8 cellular contexts compared by ENCODE assay signal in genomic region chr15:56733131-56734012, GRCh38. TPM values are rescaled to one million over a fixed set of nuclear protein-coding genes. Genes with fewer than 3 reads are reported as not detected.
DNase-seq lines count a peak whose midpoint lies in the region; ATAC-seq and TF ChIP-seq lines count a peak whose summit lies in the region.

Gene ZNF280D, minus strand, starts transcription at chr15:56733509. Its CDS starts 26,400 bp downstream, at chr15:56707109.

- H3K27ac ChIP-seq in adrenal gland = peak within 1 kb of the TSS; percentile 81 to 100 (median 99)
- peak within 1 kb of the TSS; percentile 96 to 99 (median 98) for H3K27ac ChIP-seq in heart right ventricle
- peak within 1 kb of the TSS; percentile 92 for H3K27ac ChIP-seq in psoas muscle
- peak within 1 kb of the TSS; percentile 97 for H3K27ac ChIP-seq in urinary bladder (ENCODE audit: low read depth)

- intact Hi-C loops in T-helper 1 cell treated with Interleukin-12 subunit alpha and Interleukin-12 subunit beta and Interleukin-4 antibody, amounts not matched to agents 30 ng/mL and 1 ng/mL, for 36 hours (cut with micrococcal nuclease) = loop anchor here (1.0 to 10.0 kb wide), 7 partner anchors 8 to 1469 kb away; partner anchors contain the start of gene TCF12
- intact Hi-C loops in adrenal gland (cut with DNase I) = loop anchor here in 1 of 2 donors (10.0 kb wide), 1 partner anchor 99 kb away; no protein-coding TSS in a partner anchor
- intact Hi-C loops in heart right ventricle (cut with DNase I) = loop anchor here in 3 of 10 donors (5.0 to 10.0 kb wide), 3 partner anchors 79 to 154 kb away; no protein-coding TSS in a partner anchor
- intact Hi-C loops in psoas muscle (cut with DNase I) = loop anchor here in 1 of 2 donors (2.0 kb wide), 1 partner anchor 65 kb away; no protein-coding TSS in a partner anchor

- 9 to 25% (median 15%) methylated on average over 44 to 101 of the region's 101 CpGs for WGBS in adrenal gland, 4 donors
- 6 to 8% methylated on average over 95 to 101 of the region's 101 CpGs for WGBS in heart right ventricle, 2 donors
- 6 to 13% (median 8%) methylated on average over 52 to 101 of the region's 101 CpGs for WGBS in psoas muscle, 3 donors
- WGBS in urinary bladder = 9% methylated on average over 101 of the region's 101 CpGs

- H3K4me3 ChIP-seq in GM12864 (ENCODE audit: low read depth, low read length) = peak within 1 kb of the TSS; percentile 63
- H3K4me3 ChIP-seq in adrenal gland = peak within 1 kb of the TSS; percentile 1 to 81 (median 41)
- H3K4me3 ChIP-seq in heart right ventricle = peak within 1 kb of the TSS; percentile 63 to 76 (median 69)
- H3K4me3 ChIP-seq in psoas muscle = peak within 1 kb of the TSS; percentile 81
- H3K4me3 ChIP-seq in urinary bladder (ENCODE audit: low read depth, low read length) = peak within 1 kb of the TSS; percentile 77

- peak; percentile 57 to 81 for TF ChIP-seq POLR2A in adrenal gland (IDR thresholded peaks at IDR 0.05)

- ATAC-seq in HG02642 (IDR thresholded peaks at IDR 0.05; ENCODE audit: poor library complexity, unreplicated experiment) (peak; percentile 86), heart right ventricle (peak; percentile 94 to 97 (median 96)), psoas muscle (peak; percentile 90 to 95 (median 94))

- no peak for TF ChIP-seq CTCF in GM12864 (IDR thresholded peaks at IDR 0.05; ENCODE audit: low read depth, low read length, missing control alignments)
- no peak for TF ChIP-seq CTCF in adrenal gland (IDR thresholded peaks at IDR 0.05)
- no peak for TF ChIP-seq CTCF in heart right ventricle (IDR thresholded peaks at IDR 0.05)
- no peak for TF ChIP-seq CTCF in psoas muscle (IDR thresholded peaks at IDR 0.05)

- peaks cover 25 to 49% of the 10 kb centered on the region in 2 donors for H3K4me1 ChIP-seq in adrenal gland (replicated peaks in 1 of 2)
- peaks cover 0 to 62% (median 35%) of the 10 kb centered on the region in 9 donors for H3K4me1 ChIP-seq in heart right ventricle
- peaks cover 32% of the 10 kb centered on the region for H3K4me1 ChIP-seq in psoas muscle
- peaks cover 2% of the 10 kb centered on the region for H3K4me1 ChIP-seq in urinary bladder (ENCODE audit: insufficient read depth)

- H3K9me3 ChIP-seq in adrenal gland (replicated peaks in 1 of 3) (no peaks in the 10 kb centered on the region), heart right ventricle (peaks cover 0 to 10% (median 0%) of the 10 kb centered on the region in 11 donors), psoas muscle (no peaks in the 10 kb centered on the region)

- no peaks in the 10 kb centered on the region for H3K27me3 ChIP-seq in adrenal gland
- H3K27me3 ChIP-seq in heart right ventricle = no peaks in the 10 kb centered on the region
- no peaks in the 10 kb centered on the region for H3K27me3 ChIP-seq in psoas muscle (ENCODE audit: insufficient read depth in 3 of 3, low read length in 2 of 3)

- H3K36me3 ChIP-seq in adrenal gland (replicated peaks in 1 of 2) = no peaks in the 10 kb centered on the region
- no peaks in the 10 kb centered on the region for H3K36me3 ChIP-seq in heart right ventricle
- H3K36me3 ChIP-seq in psoas muscle (ENCODE audit: insufficient read depth in 1 of 2, low read depth in 1 of 2) = no peaks in the 10 kb centered on the region
- no peaks in the 10 kb centered on the region for H3K36me3 ChIP-seq in urinary bladder (ENCODE audit: insufficient read depth)

- peak; percentile 57 for DNase-seq in GM12864 (ENCODE audit: low read depth)
- DNase-seq in NCI-H1417 (lab: John Stamatoyannopoulos, UW) = peak; percentile 67 to 99 (median 96)
- peak; percentile 92 to 96 (median 93) for DNase-seq in adrenal gland
- peak; percentile 93 for DNase-seq in heart right ventricle
- DNase-seq in psoas muscle = peak; percentile 92 to 95

RNA-seq across cellular contexts. Expression of gene ZNF280D, which starts in this region (rescaled TPM):
- 36.7 and 36.8 TPM in 2 replicates for total RNA-seq in T-helper 1 cell treated with Interleukin-12 subunit alpha and Interleukin-12 subunit beta and Interleukin-4 antibody, amounts not matched to agents 30 ng/mL and 1 ng/mL, for 36 hours
- 10 to 100 TPM; 16.9 to 67.5 (median 49.8) TPM for total RNA-seq in adrenal gland
- polyA plus RNA-seq in adrenal gland = 10 to 100 TPM; 21.6 to 43.0 (median 27.3) TPM
- total RNA-seq in heart right ventricle = 10 to 100 TPM; 20.0 to 30.9 (median 24.9) TPM
- polyA plus RNA-seq in heart right ventricle = 10 to 100 TPM in 1 of 2 donors, 1 to 10 TPM in 1; 6.9 to 42.4 TPM
- total RNA-seq in psoas muscle = 10 to 100 TPM; 20.8 to 25.3 (median 23.6) TPM
- polyA plus RNA-seq in psoas muscle = 10 to 100 TPM in 2 of 3 donors, 1 to 10 TPM in 1; 5.3 to 12.0 (median 10.4) TPM
- 175 TPM for total RNA-seq in urinary bladder
- polyA plus RNA-seq in urinary bladder = 29.7 TPM

Comparison
In these comparisons a context has a peak if more than half of its experiments do, and no peak if none do; other contexts are left out.
1. Peak in every context shown above with its lines: DNase-seq, ATAC-seq, H3K4me3 ChIP-seq and H3K27ac ChIP-seq.